30 cellular contexts compared by ENCODE assay signal in the genomic region with DNA sequence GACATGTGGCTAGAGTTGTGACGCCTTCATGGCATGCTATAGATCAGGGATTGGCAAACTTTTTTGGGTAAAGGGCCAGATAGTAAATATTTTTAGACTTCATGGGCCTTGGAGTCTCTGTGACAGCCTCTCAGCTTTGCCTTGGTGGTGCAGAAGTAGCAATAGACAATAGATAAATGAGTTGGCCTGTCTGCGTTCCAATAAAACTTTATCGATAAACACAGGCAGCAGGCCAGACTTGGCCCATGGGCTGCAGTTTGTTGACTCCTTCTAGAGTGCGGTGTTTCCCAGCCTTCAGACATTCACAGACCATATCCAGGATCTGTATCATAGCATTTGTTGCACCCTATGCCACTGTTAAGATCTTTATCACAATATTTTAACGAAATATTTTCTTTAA.
"Had no signal": no experiment of that assay in that cellular context is flagged by ENCODE, and none has a peak within 500 bp of the region (broad histone marks: within the 10 kb centered on the region; RNA-seq: fewer than 3 reads in every experiment).

No MANE protein-coding gene starts in this region.

- H3K27me3 Mint-ChIP-seq: activated CD4-positive, alpha-beta memory T cell treated with anti-CD3 and anti-CD28 coated beads for 36 hours; activated CD4-positive, alpha-beta T cell treated with anti-CD3 and anti-CD28 coated beads for 36 hours; activated CD4-positive, alpha-beta T cell treated with anti-CD3 and anti-CD28 coated beads, Interleukin-2, amount 10 ng/mL, durations not matched to agents 24 days and 14 days; activated naive CD8-positive, alpha-beta T cell; activated T-helper 17 cell treated with anti-CD3 and anti-CD28 coated beads, Interleukin-2, amount 50 U/mL, for 72 hours; central memory CD8-positive, alpha-beta T cell; dendritic cell treated with granulocyte-macrophage colony-stimulating factor and Interleukin-4, amounts not matched to agents 40 ng/mL and 50 ng/mL, for 4 days; T-helper 17 cell had no signal

- H3K27me3 ChIP-seq: brain microvascular endothelial cell, dorsolateral prefrontal cortex, heart left ventricle had no signal

- ATAC-seq: activated CD4-positive, alpha-beta T cell treated with anti-CD3 and anti-CD28 coated beads for 36 hours; activated CD8-positive, alpha-beta T cell treated with anti-CD3 and anti-CD28 coated beads, Interleukin-2, amount 10 ng/mL, durations not matched to agents 7 days and 5 days; activated T-cell treated with anti-CD3 and anti-CD28 coated beads, Interleukin-2, amount 50 U/mL, for 4 hours; activated T-helper 17 cell treated with anti-CD3 and anti-CD28 coated beads, Interleukin-2, amount 50 U/mL, for 72 hours; esophagus mucosa; heart left ventricle; T-helper 17 cell had no signal

- H3K9me3 ChIP-seq: heart left ventricle had no signal

- H3K9me3 Mint-ChIP-seq: activated CD4-positive, alpha-beta memory T cell treated with anti-CD3 and anti-CD28 coated beads for 36 hours; activated CD4-positive, alpha-beta T cell treated with anti-CD3 and anti-CD28 coated beads, Interleukin-2, amount 10 ng/mL, durations not matched to agents 24 days and 14 days; activated T-cell treated with anti-CD3 and anti-CD28 coated beads, Interleukin-2, amount 50 U/mL, for 4 hours; activated T-helper 17 cell treated with anti-CD3 and anti-CD28 coated beads, Interleukin-2, amount 50 U/mL, for 72 hours; central memory CD8-positive, alpha-beta T cell; dendritic cell treated with granulocyte-macrophage colony-stimulating factor and Interleukin-4, amounts not matched to agents 40 ng/mL and 50 ng/mL, for 4 days; T-helper 2 cell treated with Interferon-gamma antibody and Interleukin-4, amounts not matched to agents 5 μg/mL and 100 μg/mL, for 36 hours had no signal

- H3K27ac ChIP-seq: brain microvascular endothelial cell, coronary artery, dorsolateral prefrontal cortex, heart left ventricle, WERI-Rb-1 had no signal

- H3K36me3 ChIP-seq: brain microvascular endothelial cell had no signal

- H3K4me1 Mint-ChIP-seq: activated CD4-positive, alpha-beta T cell treated with anti-CD3 and anti-CD28 coated beads for 36 hours; activated CD4-positive, alpha-beta T cell treated with anti-CD3 and anti-CD28 coated beads, Interleukin-2, amount 10 ng/mL, durations not matched to agents 24 days and 14 days; activated T-helper 17 cell treated with anti-CD3 and anti-CD28 coated beads, Interleukin-2, amount 50 U/mL, for 72 hours; central memory CD8-positive, alpha-beta T cell; T-helper 17 cell had no signal

- H3K4me3 Mint-ChIP-seq: activated CD4-positive, alpha-beta memory T cell treated with anti-CD3 and anti-CD28 coated beads for 36 hours; activated CD4-positive, alpha-beta T cell treated with anti-CD3 and anti-CD28 coated beads for 36 hours; activated CD4-positive, alpha-beta T cell treated with anti-CD3 and anti-CD28 coated beads, Interleukin-2, amount 10 ng/mL, durations not matched to agents 24 days and 14 days; activated CD8-positive, alpha-beta T cell treated with anti-CD3 and anti-CD28 coated beads, Interleukin-2, amount 10 ng/mL, durations not matched to agents 7 days and 5 days; activated naive CD8-positive, alpha-beta T cell; activated T-cell treated with anti-CD3 and anti-CD28 coated beads, Interleukin-2, amount 50 U/mL, for 4 hours; activated T-helper 17 cell treated with anti-CD3 and anti-CD28 coated beads, Interleukin-2, amount 50 U/mL, for 72 hours; central memory CD8-positive, alpha-beta T cell; dendritic cell treated with granulocyte-macrophage colony-stimulating factor and Interleukin-4, amounts not matched to agents 40 ng/mL and 50 ng/mL, for 4 days; T-helper 17 cell; T-helper 2 cell treated with Interferon-gamma antibody and Interleukin-4, amounts not matched to agents 5 μg/mL and 100 μg/mL, for 36 hours had no signal

- DNase-seq: activated CD4-positive, alpha-beta memory T cell treated with anti-CD3 and anti-CD28 coated beads for 36 hours; activated CD4-positive, alpha-beta T cell treated with anti-CD3 and anti-CD28 coated beads for 36 hours; activated CD4-positive, alpha-beta T cell treated with anti-CD3 and anti-CD28 coated beads, Interleukin-2, amount 10 ng/mL, durations not matched to agents 24 days and 14 days; activated CD4-positive, CD25-positive, alpha-beta regulatory T cell; activated CD4-positive, CD25-positive, alpha-beta regulatory T cell treated with anti-CD3 and anti-CD28 coated beads, Interleukin-2, amount 50 U/mL, for 72 hours; activated CD8-positive, alpha-beta T cell treated with anti-CD3 and anti-CD28 coated beads, Interleukin-2, amount 10 ng/mL, durations not matched to agents 7 days and 5 days; activated effector memory CD4-positive, alpha-beta T cell treated with Interleukin-2 at 50 U/mL for 16 hours; activated gamma-delta T cell treated with Interleukin-2 at 50 U/mL for 16 hours; activated naive CD4-positive, alpha-beta T cell treated with anti-CD3 and anti-CD28 coated beads, Interleukin-2, amount 50 U/mL, for 16 hours; activated naive CD4-positive, alpha-beta T cell treated with Interleukin-2 at 50 U/mL for 16 hours; activated T-cell treated with anti-CD3 and anti-CD28 coated beads, Interleukin-2, amount 50 U/mL, for 4 hours; amniotic stem cell; anterior cingulate cortex; brain microvascular endothelial cell; effector CD4-positive, alpha-beta T cell; foreskin fibroblast; glutamatergic neuron; T-helper 1 cell; T-helper 17 cell; T1000; WERI-Rb-1 had no signal

- H3K27ac Mint-ChIP-seq: activated CD4-positive, alpha-beta memory T cell treated with anti-CD3 and anti-CD28 coated beads for 36 hours; activated CD4-positive, alpha-beta T cell treated with anti-CD3 and anti-CD28 coated beads for 36 hours; activated CD4-positive, alpha-beta T cell treated with anti-CD3 and anti-CD28 coated beads, Interleukin-2, amount 10 ng/mL, durations not matched to agents 24 days and 14 days; activated CD8-positive, alpha-beta T cell treated with anti-CD3 and anti-CD28 coated beads, Interleukin-2, amount 10 ng/mL, durations not matched to agents 7 days and 5 days; activated naive CD8-positive, alpha-beta T cell; activated T-helper 17 cell treated with anti-CD3 and anti-CD28 coated beads, Interleukin-2, amount 50 U/mL, for 72 hours; dendritic cell treated with granulocyte-macrophage colony-stimulating factor and Interleukin-4, amounts not matched to agents 40 ng/mL and 50 ng/mL, for 4 days; T-helper 17 cell; T-helper 2 cell treated with Interferon-gamma antibody and Interleukin-4, amounts not matched to agents 5 μg/mL and 100 μg/mL, for 36 hours had no signal

- H3K4me3 ChIP-seq: coronary artery, dorsolateral prefrontal cortex, heart left ventricle had no signal
